26 cellular contexts compared by ENCODE assay signal in genomic region chr1:239164451-239165180, GRCh38.
"Had no signal": no experiment of that assay in that cellular context is flagged by ENCODE, and none has a peak within 500 bp of the region (broad histone marks: within the 10 kb centered on the region; RNA-seq: fewer than 3 reads in every experiment).

No MANE protein-coding gene starts in this region.

- H3K4me1 Mint-ChIP-seq: activated B cell treated with CpG ODN at 0.5 μM for 24 hours; activated CD8-positive, alpha-beta memory T cell treated with anti-CD3 and anti-CD28 coated beads, Interleukin-2, amount 10 ng/mL, durations not matched to agents 7 days and 5 days; nephron; stimulated activated memory B cell treated with anti-CD40 and anti-IgM and Interleukin-4, amounts not matched to agents 10 μg/mL and 1 μg/mL and 100 μg/mL, for 72 hours; stimulated activated naive CD8-positive, alpha-beta T cell treated with anti-CD3 and anti-CD28 coated beads, Interleukin-15, amount 100 ng/mL, for 72 hours had no signal

- H3K27ac Mint-ChIP-seq: activated B cell treated with CpG ODN at 0.5 μM for 24 hours; activated CD8-positive, alpha-beta memory T cell treated with anti-CD3 and anti-CD28 coated beads, Interleukin-2, amount 10 ng/mL, durations not matched to agents 7 days and 5 days; activated CD8-positive, alpha-beta T cell treated with anti-CD3 and anti-CD28 coated beads for 36 hours; activated naive CD8-positive, alpha-beta T cell; activated T-helper 2 cell treated with anti-CD3 and anti-CD28 coated beads, Interferon-gamma antibody, Interleukin-2, Interleukin-4, amounts not matched to agents 10 μg/mL and 5 μg/mL and 100 μg/mL, durations not matched to agents 14 hours and 24 hours and 36 hours; effector memory CD8-positive, alpha-beta T cell; nephron; stimulated activated memory B cell treated with anti-CD40 and anti-IgM and Interleukin-4, amounts not matched to agents 10 μg/mL and 1 μg/mL and 100 μg/mL, for 72 hours; stimulated activated naive CD8-positive, alpha-beta T cell treated with anti-CD3 and anti-CD28 coated beads, Interleukin-15, amount 100 ng/mL, for 72 hours; T-helper 2 cell treated with Interferon-gamma antibody and Interleukin-4, amounts not matched to agents 5 μg/mL and 100 μg/mL, for 36 hours; type B pancreatic cell had no signal

- H3K27me3 Mint-ChIP-seq: activated B cell treated with CpG ODN at 0.5 μM for 24 hours; activated CD8-positive, alpha-beta memory T cell treated with anti-CD3 and anti-CD28 coated beads, Interleukin-2, amount 10 ng/mL, durations not matched to agents 7 days and 5 days; activated CD8-positive, alpha-beta T cell treated with anti-CD3 and anti-CD28 coated beads for 36 hours; activated naive CD8-positive, alpha-beta T cell; effector memory CD8-positive, alpha-beta T cell; stimulated activated memory B cell treated with anti-CD40 and anti-IgM and Interleukin-4, amounts not matched to agents 10 μg/mL and 1 μg/mL and 100 μg/mL, for 72 hours; stimulated activated naive CD8-positive, alpha-beta T cell treated with anti-CD3 and anti-CD28 coated beads, Interleukin-15, amount 100 ng/mL, for 72 hours; type B pancreatic cell had no signal

- H3K36me3 Mint-ChIP-seq: activated CD8-positive, alpha-beta memory T cell treated with anti-CD3 and anti-CD28 coated beads, Interleukin-2, amount 10 ng/mL, durations not matched to agents 7 days and 5 days; activated naive CD8-positive, alpha-beta T cell; stimulated activated memory B cell treated with anti-CD40 and anti-IgM and Interleukin-4, amounts not matched to agents 10 μg/mL and 1 μg/mL and 100 μg/mL, for 72 hours; type B pancreatic cell had no signal

- H3K4me1 ChIP-seq: body of pancreas, esophagus muscularis mucosa, left ventricle myocardium inferior, vagina had no signal

- H3K27ac ChIP-seq: body of pancreas, coronary artery, esophagus muscularis mucosa, left ventricle myocardium inferior, skin epidermis, vagina had no signal

- H3K36me3 ChIP-seq: esophagus muscularis mucosa, left ventricle myocardium inferior, vagina had no signal

- H3K4me3 ChIP-seq: body of pancreas, coronary artery, esophagus muscularis mucosa, left ventricle myocardium inferior, lung, skin epidermis, vagina had no signal

- H3K4me3 Mint-ChIP-seq: activated B cell treated with CpG ODN at 0.5 μM for 24 hours; activated CD8-positive, alpha-beta memory T cell treated with anti-CD3 and anti-CD28 coated beads, Interleukin-2, amount 10 ng/mL, durations not matched to agents 7 days and 5 days; activated CD8-positive, alpha-beta T cell treated with anti-CD3 and anti-CD28 coated beads for 36 hours; activated naive CD8-positive, alpha-beta T cell; effector memory CD8-positive, alpha-beta T cell; nephron; stimulated activated memory B cell treated with anti-CD40 and anti-IgM and Interleukin-4, amounts not matched to agents 10 μg/mL and 1 μg/mL and 100 μg/mL, for 72 hours; stimulated activated naive CD8-positive, alpha-beta T cell treated with anti-CD3 and anti-CD28 coated beads, Interleukin-15, amount 100 ng/mL, for 72 hours; T-helper 2 cell treated with Interferon-gamma antibody and Interleukin-4, amounts not matched to agents 5 μg/mL and 100 μg/mL, for 36 hours; type B pancreatic cell had no signal

- DNase-seq: activated B cell treated with CpG ODN at 0.5 μM for 24 hours; activated CD4-positive, alpha-beta T cell treated with anti-CD3 and anti-CD28 coated beads, Interleukin-2, amount 50 U/mL, for 1 hour; activated CD8-positive, alpha-beta memory T cell treated with anti-CD3 and anti-CD28 coated beads, Interleukin-2, amount 10 ng/mL, durations not matched to agents 7 days and 5 days; activated CD8-positive, alpha-beta T cell treated with anti-CD3 and anti-CD28 coated beads for 36 hours; activated naive CD4-positive, alpha-beta T cell treated with Interleukin-2 at 50 U/mL for 16 hours; activated T-cell treated with anti-CD3 and anti-CD28 coated beads, Interleukin-2, amount 50 U/mL, for 48 hours; anterior cingulate cortex; body of pancreas; effector memory CD8-positive, alpha-beta T cell; foreskin melanocyte; left ventricle myocardium inferior; stimulated activated CD4-positive, alpha-beta T cell treated with anti-CD3 and anti-CD28 coated beads, Interleukin-4, amount 100 ng/mL, for 24 hours; stimulated activated naive CD8-positive, alpha-beta T cell treated with anti-CD3 and anti-CD28 coated beads, Interleukin-15, amount 100 ng/mL, for 72 hours; substantia nigra; T-helper 1 cell had no signal

- H3K27me3 ChIP-seq: body of pancreas, esophagus muscularis mucosa, vagina had no signal

- H3K9me3 Mint-ChIP-seq: stimulated activated naive CD8-positive, alpha-beta T cell treated with anti-CD3 and anti-CD28 coated beads, Interleukin-15, amount 100 ng/mL, for 72 hours; T-helper 2 cell treated with Interferon-gamma antibody and Interleukin-4, amounts not matched to agents 5 μg/mL and 100 μg/mL, for 36 hours; type B pancreatic cell had no signal

- H3K9me3 ChIP-seq: vagina had no signal
